8 cellular contexts compared by ENCODE assay signal in genomic region chr9:113590991-113591898, GRCh38.
DNase-seq lines count a peak whose midpoint lies in the region; ATAC-seq, FAIRE-seq and TF ChIP-seq lines count a peak whose summit lies in the region.

No MANE protein-coding gene starts in this region.

- ATAC-seq in HG03039 (IDR thresholded peaks at IDR 0.05; ENCODE audit: unreplicated experiment): peak; percentile 57

- POLR2A ChIA-PET in endothelial cell of umbilical vein (lab: Charles Lee): interaction anchor here (1.0 to 1.5 kb wide), 5 partner anchors 9 to 67 kb away, joined by 3 to 11 read pairs (median 4); no protein-coding TSS in a partner anchor

- H3K9ac ChIP-seq in endothelial cell of umbilical vein (replicated peaks; ENCODE audit: extremely low read depth, insufficient read depth, low read length): no peak overlapping the region

- DNase-seq in 8988T (peak; percentile 68), NCI-H748 treated with DMSO at 0.1 percent for 48 hours (lab: John Stamatoyannopoulos, UW) (peak; percentile 15), endothelial cell of umbilical vein (ENCODE audit: low read depth, low spot score) (peak; percentile 79), middle frontal gyrus (ENCODE audit: extremely low spot score, low spot score) (peak; percentile 52)
- DNase-seq in activated CD4-positive, alpha-beta T cell treated with anti-CD3 and anti-CD28 coated beads, Interleukin-2, amount 50 U/mL, for 48 hours: peak; percentile 82 to 86
- DNase-seq in stimulated activated naive CD4-positive, alpha-beta T cell treated with Interleukin-2 at 50 U/mL for 16 hours (lab: John Stamatoyannopoulos, UW): peak; percentile 28

- no peaks in the 10 kb centered on the region for H3K27me3 ChIP-seq in endothelial cell of umbilical vein (ENCODE audit: control insufficient read depth in 2 of 2, insufficient read depth in 2 of 2, low read length in 2 of 2)

- no peak for TF ChIP-seq POLR2A in endothelial cell of umbilical vein (IDR thresholded peaks at IDR 0.05; ENCODE audit: low read depth, low read length)

- H3K4me2 ChIP-seq in endothelial cell of umbilical vein (ENCODE audit: insufficient read depth, low read length): no peak overlapping the region

- intact Hi-C loops in endothelial cell of umbilical vein (cut with micrococcal nuclease): loop anchor here (1.0 to 2.0 kb wide), 2 partner anchors 64 to 316 kb away; partner anchors contain the start of genes CDC26 and PRPF4

- dilution Hi-C loops in endothelial cell of umbilical vein (cut with MboI; ENCODE audit: extremely low pct_ligation_motif_present, low sequenced_read_pairs): loop anchor here (10.0 kb wide), 1 partner anchor 64 kb away; no protein-coding TSS in a partner anchor

- peak overlapping the region; percentile 51 for H3K27ac ChIP-seq in endothelial cell of umbilical vein (ENCODE audit: insufficient read depth, low read depth, low read length)

- no peaks in the 10 kb centered on the region for H3K9me1 ChIP-seq in endothelial cell of umbilical vein (replicated peaks; ENCODE audit: control insufficient read depth, extremely low read depth, insufficient read depth, low read length)

- no peaks in the 10 kb centered on the region for H3K9me3 ChIP-seq in endothelial cell of umbilical vein (replicated peaks; ENCODE audit: control insufficient read depth, insufficient read depth, low read length)

- CTCF ChIA-PET in endothelial cell of umbilical vein (lab: Charles Lee): interaction anchor here (0.5 to 18.1 kb wide), 55 partner anchors 9 to 370 kb away, joined by 3 to 1173 read pairs (median 5); partner anchors contain the start of genes ALAD, C9orf43, CDC26 and FKBP15

- peak; percentile 92 for FAIRE-seq in endothelial cell of umbilical vein (lab: Jason Lieb, UNC)

- peaks cover 30% of the 10 kb centered on the region for H3K79me2 ChIP-seq in endothelial cell of umbilical vein (ENCODE audit: control insufficient read depth, insufficient read depth, low read length)

- peaks cover 68% of the 10 kb centered on the region for H3K4me1 ChIP-seq in endothelial cell of umbilical vein (ENCODE audit: control insufficient read depth, extremely low read depth, insufficient read depth, low read length)

- H3K4me3 ChIP-seq in endothelial cell of umbilical vein (replicated peaks in 1 of 3; ENCODE audit: insufficient read depth in 1 of 3, low read depth in 1 of 3, low read length in 3 of 3): no peak overlapping the region

- no TSS peak for BruUV-seq in endothelial cell of umbilical vein (replicated peaks; lab: Mats Ljungman, UMichigan)

- no peaks in the 10 kb centered on the region for H4K20me1 ChIP-seq in endothelial cell of umbilical vein (replicated peaks; ENCODE audit: control insufficient read depth, extremely low read depth, insufficient read depth, low read length)

- TF ChIP-seq CTCF in GM12873 (IDR thresholded peaks at IDR 0.05; ENCODE audit: insufficient read depth, low read depth, low read length, missing control alignments): peak; percentile 91
- TF ChIP-seq CTCF in endothelial cell of umbilical vein (IDR thresholded peaks at IDR 0.05; ENCODE audit: extremely low read depth in 1 of 2, insufficient read depth in 1 of 2, low read depth in 1 of 2, low read length in 2 of 2): peak; percentile 90 to 91

- no peak overlapping the region for H2AFZ ChIP-seq in endothelial cell of umbilical vein (ENCODE audit: low read depth, low read length)

- H3K36me3 ChIP-seq in endothelial cell of umbilical vein (ENCODE audit: control insufficient read depth in 2 of 2, extremely low read depth in 1 of 2, insufficient read depth in 2 of 2, low read length in 2 of 2): peaks cover 12 to 15% of the 10 kb centered on the region in 2 experiments

TF ChIP-seq in endothelial cell of umbilical vein, 7 proteins besides CTCF, POLR2A, EP300 and RAD21:
- TF ChIP-seq FOS (IDR thresholded peaks at IDR 0.05; ENCODE audit: borderline replicate concordance, insufficient read depth, low read length) (no peak), MYC (IDR thresholded peaks at IDR 0.05; ENCODE audit: low read depth, low read length) (no peak), MAX (IDR thresholded peaks at IDR 0.05; ENCODE audit: insufficient read depth, insufficient read length) (no peak), GATA2 (IDR thresholded peaks at IDR 0.05; ENCODE audit: insufficient read depth, insufficient read length, low read depth, low read length) (no peak), EZH2 (IDR thresholded peaks at IDR 0.05; ENCODE audit: borderline replicate concordance, low read depth, low read length, severe bottlenecking) (no peak), POLR2AphosphoS5 (IDR thresholded peaks at IDR 0.05; ENCODE audit: insufficient read depth, low read depth, low read length) (no peak), JUN (IDR thresholded peaks at IDR 0.05; ENCODE audit: borderline replicate concordance, insufficient read depth, insufficient read length, low read depth) (no peak)

Comparison
In these comparisons a context has a peak if more than half of its experiments do, and no peak if none do; other contexts are left out.
1. DNase-seq: peak in every context shown above with its lines; median percentile 84 in activated CD4-positive, alpha-beta T cell treated with anti-CD3 and anti-CD28 coated beads, Interleukin-2, amount 50 U/mL, for 48 hours; 79 in endothelial cell of umbilical vein; 68 in 8988T; 52 in middle frontal gyrus; 28 in stimulated activated naive CD4-positive, alpha-beta T cell treated with Interleukin-2 at 50 U/mL for 16 hours; 15 in NCI-H748 treated with DMSO at 0.1 percent for 48 hours.